1 cellular context compared by ENCODE assay signal in genomic region chr11:33947918-33948317, GRCh38. TPM values are rescaled to one million over a fixed set of nuclear protein-coding genes. Genes with fewer than 3 reads are reported as not detected.
"Had no signal": no experiment of that assay in that cellular context is flagged by ENCODE, and none has a peak within 500 bp of the region (broad histone marks: within the 10 kb centered on the region; RNA-seq: fewer than 3 reads in every experiment).

No MANE protein-coding gene starts in this region.

RNA-seq across cellular contexts. Expression of gene LMO2, which starts 56.0 kb away (rescaled TPM):
- total RNA-seq: GM23248 had no signal
- polyA plus RNA-seq: GM23248 had no signal
